16 cellular contexts compared by ENCODE assay signal in the genomic region with DNA sequence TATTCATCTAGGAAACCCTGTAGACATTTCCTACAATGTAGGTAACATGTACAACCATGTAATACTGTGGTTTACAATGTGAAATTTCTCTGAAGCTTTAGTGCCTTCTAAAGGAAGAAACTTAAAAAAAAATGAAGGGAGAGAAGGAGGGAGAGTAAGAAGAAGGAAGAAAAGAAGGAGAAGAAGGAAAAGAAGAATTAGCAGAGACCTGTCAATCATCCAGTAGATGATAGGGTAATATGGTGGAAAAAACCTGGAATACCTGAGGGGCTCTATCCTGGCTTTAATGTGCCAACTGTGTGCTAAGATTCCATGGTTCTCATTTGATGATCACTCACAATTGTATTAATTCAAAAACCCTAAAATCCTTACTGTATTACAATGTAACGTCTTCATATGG. TPM values are rescaled to one million over a fixed set of nuclear protein-coding genes. Genes with fewer than 3 reads are reported as not detected.
A peak's percentile ranks its signal among the peaks of the same experiment; 100 is the strongest.
DNase-seq lines count a peak whose midpoint lies in the region; ATAC-seq and TF ChIP-seq lines count a peak whose summit lies in the region.
"Had no signal": no experiment of that assay in that cellular context is flagged by ENCODE, and none has a peak within 500 bp of the region (broad histone marks: within the 10 kb centered on the region; RNA-seq: fewer than 3 reads in every experiment).

No MANE protein-coding gene starts in this region.

- H3K36me3 ChIP-seq in SU-DHL-6 (ENCODE audit: low read length) (no peaks in the 10 kb centered on the region), stomach (no peaks in the 10 kb centered on the region)
- H3K36me3 ChIP-seq: MG63 had no signal

- no peak for DNase-seq in activated T-cell treated with anti-CD3 and anti-CD28 coated beads, Interleukin-2, amount 50 U/mL, for 72 hours
- DNase-seq in activated T-cell treated with anti-CD3 and anti-CD28 coated beads, Interleukin-2, amount 50 U/mL, for 48 hours = no peak
- DNase-seq in nucleus accumbens (lab: John Stamatoyannopoulos, UW) = no peak
- DNase-seq in stomach = no peak
- DNase-seq: EL, Karpas-422, MG63, NCI-H1092, NCI-H146, NCI-H2081, NCI-H510A treated with DMSO at 0.1 percent for 48 hours, NCI-H82, PC-9 had no signal

- H3K79me2 ChIP-seq in SU-DHL-6 (ENCODE audit: insufficient read depth, low read length) = peaks cover 29% of the 10 kb centered on the region

- H4K20me1 ChIP-seq in SU-DHL-6 (ENCODE audit: low read depth, low read length) = no peaks in the 10 kb centered on the region

- peaks cover 83% of the 10 kb centered on the region for H3K4me1 Mint-ChIP-seq in activated T-cell treated with anti-CD3 and anti-CD28 coated beads, Interleukin-2, amount 50 U/mL, for 72 hours (ENCODE audit: low read depth)
- peaks cover 46% of the 10 kb centered on the region for H3K4me1 Mint-ChIP-seq in activated T-helper 17 cell treated with anti-CD3 and anti-CD28 coated beads, Interleukin-2, amount 50 U/mL, for 72 hours
- peaks cover 44% of the 10 kb centered on the region for H3K4me1 Mint-ChIP-seq in stimulated activated memory B cell treated with anti-CD40 and anti-IgM and Interleukin-4, amounts not matched to agents 10 μg/mL and 1 μg/mL and 100 μg/mL, for 72 hours

- H3K27ac ChIP-seq in SU-DHL-6 (ENCODE audit: low read depth, low read length) (peak overlapping the region; percentile 89), stomach (no peak overlapping the region)
- H3K27ac ChIP-seq: PC-9 had no signal

- TF ChIP-seq POLR2A in stomach (IDR thresholded peaks at IDR 0.05) = no peak

- H3K9ac ChIP-seq in SU-DHL-6 (ENCODE audit: low read length) = peak overlapping the region; percentile 10; the same call in 1 of the 2 replicates

- H3K4me2 ChIP-seq in SU-DHL-6 (ENCODE audit: low read depth, low read length, poor library complexity, severe bottlenecking) = peak overlapping the region; percentile 79
- H3K4me2 ChIP-seq: PC-9 had no signal

- no peak for TF ChIP-seq EP300 in stomach (IDR thresholded peaks at IDR 0.05)

- H3K4me1 ChIP-seq in stomach = peaks cover 0 to 18% (median 6%) of the 10 kb centered on the region in 4 donors

- WGBS in stomach, 5 donors = 89 to 100% (median 95%) methylated on average over 1 of the region's 1 CpG

- H3K9me2 ChIP-seq in SU-DHL-6 (replicated peaks; ENCODE audit: insufficient read depth, low read length) = no peaks in the 10 kb centered on the region

- H3K27me3 Mint-ChIP-seq in activated T-cell treated with anti-CD3 and anti-CD28 coated beads, Interleukin-2, amount 50 U/mL, for 72 hours (ENCODE audit: low read depth) = no peaks in the 10 kb centered on the region
- H3K27me3 Mint-ChIP-seq in activated T-helper 17 cell treated with anti-CD3 and anti-CD28 coated beads, Interleukin-2, amount 50 U/mL, for 72 hours = no peaks in the 10 kb centered on the region
- H3K27me3 Mint-ChIP-seq in stimulated activated memory B cell treated with anti-CD40 and anti-IgM and Interleukin-4, amounts not matched to agents 10 μg/mL and 1 μg/mL and 100 μg/mL, for 72 hours = no peaks in the 10 kb centered on the region

- intact Hi-C loops in stomach (cut with DNase I; ENCODE audit: low total_unique reads) = no loop called here

- H3K4me3 ChIP-seq in SU-DHL-6 (ENCODE audit: insufficient read depth, low read length, poor library complexity, severe bottlenecking) = no peak overlapping the region
- H3K4me3 ChIP-seq in stomach = no peak overlapping the region
- H3K4me3 ChIP-seq: MG63, PC-9 had no signal

- peak overlapping the region; percentile 9 for H2AFZ ChIP-seq in SU-DHL-6 (ENCODE audit: low read depth, low read length, severe bottlenecking)
- H2AFZ ChIP-seq: PC-9 had no signal

- TF ChIP-seq CTCF in SU-DHL-6 (IDR thresholded peaks at IDR 0.05; ENCODE audit: insufficient read depth, low read length, poor library complexity, severe bottlenecking) = no peak
- no peak for TF ChIP-seq CTCF in stomach (IDR thresholded peaks at IDR 0.05)

- H3K36me3 Mint-ChIP-seq in activated T-cell treated with anti-CD3 and anti-CD28 coated beads, Interleukin-2, amount 50 U/mL, for 72 hours (ENCODE audit: insufficient read depth in 2 of 2) = peaks cover 0 to 13% of the 10 kb centered on the region in 2 donors
- H3K36me3 Mint-ChIP-seq in activated T-helper 17 cell treated with anti-CD3 and anti-CD28 coated beads, Interleukin-2, amount 50 U/mL, for 72 hours (ENCODE audit: low read depth) = no peaks in the 10 kb centered on the region
- peaks cover 5% of the 10 kb centered on the region for H3K36me3 Mint-ChIP-seq in stimulated activated memory B cell treated with anti-CD40 and anti-IgM and Interleukin-4, amounts not matched to agents 10 μg/mL and 1 μg/mL and 100 μg/mL, for 72 hours

- H3F3A ChIP-seq in SU-DHL-6 (ENCODE audit: insufficient read depth) = peaks cover 78% of the 10 kb centered on the region

- H3K9me3 ChIP-seq in SU-DHL-6 (ENCODE audit: insufficient read depth, low read length) (no peaks in the 10 kb centered on the region), stomach (no peaks in the 10 kb centered on the region)
- H3K9me3 ChIP-seq: MG63 had no signal

- peak overlapping the region; percentile 61 to 71 for H3K4me3 Mint-ChIP-seq in activated T-cell treated with anti-CD3 and anti-CD28 coated beads, Interleukin-2, amount 50 U/mL, for 72 hours
- peak overlapping the region; percentile 26 for H3K4me3 Mint-ChIP-seq in activated T-helper 17 cell treated with anti-CD3 and anti-CD28 coated beads, Interleukin-2, amount 50 U/mL, for 72 hours
- no peak overlapping the region for H3K4me3 Mint-ChIP-seq in stimulated activated memory B cell treated with anti-CD40 and anti-IgM and Interleukin-4, amounts not matched to agents 10 μg/mL and 1 μg/mL and 100 μg/mL, for 72 hours

- peaks cover 2% of the 10 kb centered on the region in 2 donors for H3K9me3 Mint-ChIP-seq in activated T-cell treated with anti-CD3 and anti-CD28 coated beads, Interleukin-2, amount 50 U/mL, for 72 hours
- H3K9me3 Mint-ChIP-seq in activated T-helper 17 cell treated with anti-CD3 and anti-CD28 coated beads, Interleukin-2, amount 50 U/mL, for 72 hours = no peaks in the 10 kb centered on the region
- no peaks in the 10 kb centered on the region for H3K9me3 Mint-ChIP-seq in stimulated activated memory B cell treated with anti-CD40 and anti-IgM and Interleukin-4, amounts not matched to agents 10 μg/mL and 1 μg/mL and 100 μg/mL, for 72 hours

- peak overlapping the region; percentile 52 for H3K27ac Mint-ChIP-seq in activated T-cell treated with anti-CD3 and anti-CD28 coated beads, Interleukin-2, amount 50 U/mL, for 72 hours
- peak overlapping the region; percentile 62 for H3K27ac Mint-ChIP-seq in activated T-helper 17 cell treated with anti-CD3 and anti-CD28 coated beads, Interleukin-2, amount 50 U/mL, for 72 hours
- peak overlapping the region; percentile 36 for H3K27ac Mint-ChIP-seq in stimulated activated memory B cell treated with anti-CD40 and anti-IgM and Interleukin-4, amounts not matched to agents 10 μg/mL and 1 μg/mL and 100 μg/mL, for 72 hours

- no peak for ATAC-seq in activated T-cell treated with anti-CD3 and anti-CD28 coated beads, Interleukin-2, amount 50 U/mL, for 72 hours (replicated peaks in 1 of 2)
- ATAC-seq in activated T-helper 17 cell treated with anti-CD3 and anti-CD28 coated beads, Interleukin-2, amount 50 U/mL, for 72 hours (replicated peaks) = no peak
- ATAC-seq in stimulated activated memory B cell treated with anti-CD40 and anti-IgM and Interleukin-4, amounts not matched to agents 10 μg/mL and 1 μg/mL and 100 μg/mL, for 72 hours = no peak

- no peaks in the 10 kb centered on the region for H3K27me3 ChIP-seq in SU-DHL-6 (ENCODE audit: low read length)
- no peaks in the 10 kb centered on the region for H3K27me3 ChIP-seq in stomach
- H3K27me3 ChIP-seq: MG63 had no signal

RNA-seq across cellular contexts. Expression of a gene that starts 2.6 kb away (rescaled TPM):
- total RNA-seq in activated T-cell treated with anti-CD3 and anti-CD28 coated beads, Interleukin-2, amount 50 U/mL, for 72 hours = 10 to 100 TPM; 15.3 to 24.0 TPM
- 10 to 100 TPM in 1 of 2 donors, 1 to 10 TPM in 1; 9.6 to 30.4 TPM for total RNA-seq in activated T-helper 17 cell treated with anti-CD3 and anti-CD28 coated beads, Interleukin-2, amount 50 U/mL, for 72 hours
- total RNA-seq in stomach = 1 to 10 TPM in 1 of 5 donors, not detected in 4; 4.4 TPM
- under 1 TPM in 2 of 3 donors, not detected in 1; 0.33 to 0.61 TPM for polyA plus RNA-seq in stomach
- total RNA-seq: PC-9 had no signal
